Comparison of ENCODE assay signal across 15 cellular contexts in genomic region chr2:163119964-163120363, GRCh38.
"Had no signal": no experiment of that assay in that cellular context is flagged by ENCODE, and none has a peak within 500 bp of the region (broad histone marks: within the 10 kb centered on the region; RNA-seq: fewer than 3 reads in every experiment).

No MANE protein-coding gene starts in this region.

- H3K27me3 ChIP-seq: sigmoid colon, thyroid gland had no signal

- ATAC-seq: foreskin keratinocyte; natural killer cell treated with Interleukin-12 subunit alpha and Interleukin-12 subunit beta and Interleukin-15 and Interleukin-18, amount 100 ng/mL, for 72 hours; psoas muscle had no signal

- H3K36me3 ChIP-seq: colonic mucosa, sigmoid colon, thyroid gland had no signal

- H3K4me3 ChIP-seq: colonic mucosa, psoas muscle, sigmoid colon, skin epidermis, thyroid gland had no signal

- DNase-seq: colonic mucosa; dermis blood vessel endothelial cell; erythroblast; foreskin keratinocyte; kidney; left cardiac atrium; mammary epithelial cell; psoas muscle; retina; sigmoid colon; stimulated activated CD4-positive, alpha-beta T cell treated with anti-CD3 and anti-CD28 coated beads, Interleukin-12 subunit alpha, Interleukin-12 subunit beta, amount 100 ng/mL, for 4 hours; stimulated activated naive CD4-positive, alpha-beta T cell treated with Interleukin-2 at 50 U/mL for 16 hours; thyroid gland had no signal

- H3K27ac ChIP-seq: colonic mucosa, foreskin keratinocyte, psoas muscle, sigmoid colon, skin epidermis, thyroid gland had no signal

- H3K9me3 ChIP-seq: colonic mucosa, psoas muscle, sigmoid colon, thyroid gland had no signal

- H3K4me1 ChIP-seq: colonic mucosa, foreskin keratinocyte, psoas muscle, thyroid gland had no signal
